In genomic region chr7:106071999-106072714, GRCh38 we compare ENCODE assay signal across 8 cellular contexts. TPM values are rescaled to one million over a fixed set of nuclear protein-coding genes. Genes with fewer than 3 reads are reported as not detected.
A peak's percentile ranks its signal among the peaks of the same experiment; 100 is the strongest.
DNase-seq lines count a peak whose midpoint lies in the region; ATAC-seq and TF ChIP-seq lines count a peak whose summit lies in the region.

No MANE protein-coding gene starts in this region.

- H3K4me1 ChIP-seq in suprapubic skin, result peaks cover 71% of the 10 kb centered on the region

- ATAC-seq in HG02678 (IDR thresholded peaks at IDR 0.05; ENCODE audit: unreplicated experiment), result no peak
- no peak for ATAC-seq in GM21619 (IDR thresholded peaks at IDR 0.05; ENCODE audit: unreplicated experiment)

- DNase-seq in DMS53 (lab: John Stamatoyannopoulos, UW) (peak; percentile 83), HL-60 (ENCODE audit: low read depth in 1 of 2, low spot score in 1 of 2) (no peak), SHP77 (lab: John Stamatoyannopoulos, UW) (peak; percentile 59 to 65), glomerular endothelial cell (ENCODE audit: extremely low read depth, low read depth, low spot score) (peak; percentile 51), suprapubic skin (ENCODE audit: low spot score in 2 of 2) (no peak), SW 1271 (lab: John Stamatoyannopoulos, UW) (no peak)

- no peaks in the 10 kb centered on the region for H3K36me3 ChIP-seq in suprapubic skin

- H3K27me3 ChIP-seq in HL-60 (ENCODE audit: insufficient read depth, poor library complexity, severe bottlenecking) (no peaks in the 10 kb centered on the region), suprapubic skin (no peaks in the 10 kb centered on the region)

- no peaks in the 10 kb centered on the region for H3K9me3 ChIP-seq in suprapubic skin

- 20% methylated on average over 9 of the region's 9 CpGs for WGBS in suprapubic skin

- TF ChIP-seq CTCF in HL-60 (IDR thresholded peaks at IDR 0.05; ENCODE audit: insufficient read depth, low read length) (no peak), suprapubic skin (IDR thresholded peaks at IDR 0.05) (no peak)

- H3K4me3 ChIP-seq in HL-60 (replicated peaks; ENCODE audit: insufficient read depth, low read length) (no peak overlapping the region), suprapubic skin (no peak overlapping the region)

- peak overlapping the region; percentile 88 for H3K27ac ChIP-seq in HL-60 (replicated peaks)
- H3K27ac ChIP-seq in suprapubic skin, result peak overlapping the region; percentile 81

- TF ChIP-seq EP300 in suprapubic skin (IDR thresholded peaks at IDR 0.05), result no peak

- TF ChIP-seq POLR2A in suprapubic skin (IDR thresholded peaks at IDR 0.05), result no peak

RNA-seq across cellular contexts. Expression of gene SYPL1, which starts 40.0 kb away (rescaled TPM):
- total RNA-seq in glomerular endothelial cell (56.7 and 72.2 TPM in 2 replicates), suprapubic skin (100 to 1,000 TPM in 2 of 4 donors, 10 to 100 TPM in 2; 71.3 to 115 (median 99.3) TPM)

Comparison
In these comparisons a context has a peak if more than half of its experiments do, and no peak if none do; other contexts are left out.
1. DNase-seq: peak in DMS53 (single experiment), SHP77 (2 of 2) and glomerular endothelial cell (single experiment); none in HL-60 (0 of 2), suprapubic skin (0 of 2) and SW 1271 (0 of 2).